In the genomic region with DNA sequence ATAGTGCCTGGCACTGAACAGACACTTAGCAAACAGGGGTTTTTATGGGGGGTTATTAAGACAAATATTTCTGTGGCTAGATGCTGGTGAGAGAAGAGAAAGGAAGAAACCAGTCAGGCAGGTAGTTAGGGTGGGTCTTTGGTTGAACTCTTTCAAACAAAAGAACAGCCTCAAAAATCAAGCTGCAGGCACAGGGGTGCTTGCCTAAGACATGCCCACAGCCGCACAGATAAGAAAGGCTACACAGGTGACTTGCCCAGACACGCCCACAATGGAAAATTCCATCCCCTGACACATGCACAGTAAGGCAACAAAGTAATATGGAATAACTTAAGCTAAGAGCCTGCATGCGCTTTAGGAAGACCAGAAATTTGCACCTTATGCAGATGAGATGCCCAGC, we compare ENCODE assay signal across 17 cellular contexts.
DNase-seq lines count a peak whose midpoint lies in the region; ATAC-seq and TF ChIP-seq lines count a peak whose summit lies in the region.
"Had no signal": no experiment of that assay in that cellular context is flagged by ENCODE, and none has a peak within 500 bp of the region (broad histone marks: within the 10 kb centered on the region; RNA-seq: fewer than 3 reads in every experiment).

No MANE protein-coding gene starts in this region.

- H3K36me3 Mint-ChIP-seq in CD8-positive, alpha-beta T cell, result no peaks in the 10 kb centered on the region

- CTCF ChIA-PET in HEK293 (lab: Yijun Ruan, JAX), result interaction anchor here (1.2 kb wide), 1 partner anchor 10 kb away, joined by 3 read pairs; no protein-coding TSS in a partner anchor
- CTCF ChIA-PET in CD8-positive, alpha-beta T cell (lab: Charles Lee), result interaction anchor here (0.7 kb wide), 1 partner anchor 22 kb away, joined by 4 read pairs; no protein-coding TSS in a partner anchor

- H3K9me3 Mint-ChIP-seq in CD8-positive, alpha-beta T cell, result peaks cover 6% of the 10 kb centered on the region

- ATAC-seq in CD8-positive, alpha-beta T cell, result no peak
- ATAC-seq: HepG2, Panc1, Right ventricle myocardium inferior had no signal

- H4K91ac ChIP-seq in neuronal stem cell (ENCODE audit: low read depth, low read length, poor library complexity), result no peak overlapping the region

- H3K4me3 Mint-ChIP-seq in CD8-positive, alpha-beta T cell, result no peak overlapping the region

- H3K36me3 ChIP-seq in HEK293 (ENCODE audit: control insufficient read depth in 2 of 2, insufficient read depth in 1 of 2, low read length in 2 of 2), result no peaks in the 10 kb centered on the region
- H3K36me3 ChIP-seq in neuronal stem cell (replicated peaks in 1 of 2; ENCODE audit: control insufficient read depth in 2 of 2, insufficient read depth in 2 of 2, low read length in 2 of 2), result no peaks in the 10 kb centered on the region
- no peaks in the 10 kb centered on the region for H3K36me3 ChIP-seq in CD8-positive, alpha-beta T cell (ENCODE audit: insufficient read depth, low read length)
- no peaks in the 10 kb centered on the region for H3K36me3 ChIP-seq in suprapubic skin
- H3K36me3 ChIP-seq: BLaER1 had no signal

- no peaks in the 10 kb centered on the region for H3K27me3 Mint-ChIP-seq in CD8-positive, alpha-beta T cell (ENCODE audit: low read depth)

- no peaks in the 10 kb centered on the region for H3K4me1 ChIP-seq in HEK293 (ENCODE audit: control insufficient read depth, insufficient read depth, low read length)
- peaks cover 0 to 5% of the 10 kb centered on the region in 2 donors for H3K4me1 ChIP-seq in neuronal stem cell (ENCODE audit: control insufficient read depth in 2 of 2, insufficient read depth in 1 of 2, low read depth in 1 of 2, low read length in 2 of 2)
- H3K4me1 ChIP-seq in CD8-positive, alpha-beta T cell (ENCODE audit: insufficient read depth, low read length), result peaks cover 11% of the 10 kb centered on the region
- H3K4me1 ChIP-seq in suprapubic skin, result no peaks in the 10 kb centered on the region
- H3K4me1 ChIP-seq: BLaER1 had no signal

- H3K9ac ChIP-seq in neuronal stem cell (ENCODE audit: low read depth, low read length, poor library complexity), result no peak overlapping the region
- H3K9ac ChIP-seq: BLaER1 had no signal

- no peak overlapping the region for H3K27ac Mint-ChIP-seq in CD8-positive, alpha-beta T cell

- H3K27me3 ChIP-seq in neuronal stem cell (ENCODE audit: control insufficient read depth in 3 of 3, insufficient read depth in 3 of 3, low read depth in 1 of 3, low read length in 3 of 3), result no peaks in the 10 kb centered on the region
- H3K27me3 ChIP-seq in CD8-positive, alpha-beta T cell (ENCODE audit: insufficient read depth, low read length), result no peaks in the 10 kb centered on the region
- no peaks in the 10 kb centered on the region for H3K27me3 ChIP-seq in suprapubic skin
- H3K27me3 ChIP-seq: BLaER1 had no signal

- H3K23ac ChIP-seq in neuronal stem cell (ENCODE audit: low read depth, low read length, poor library complexity), result no peak overlapping the region

- peak overlapping the region; percentile 1 for H2AFZ ChIP-seq in neuronal stem cell (ENCODE audit: low read length)

- WGBS in neuronal stem cell (ENCODE audit: extremely low coverage in 2 of 2, insufficient read length in 2 of 2, insufficient replicate concordance in 1 of 2), 2 donors, result no CpG with 5 or more reads among the region's 3 CpGs
- WGBS in suprapubic skin, result 69% methylated on average over 3 of the region's 3 CpGs

- H3K27ac ChIP-seq in HEK293 (ENCODE audit: extremely low read depth, low read depth, low read length), result no peak overlapping the region
- H3K27ac ChIP-seq in neuronal stem cell (replicated peaks; ENCODE audit: low read length), result no peak overlapping the region
- H3K27ac ChIP-seq in CD8-positive, alpha-beta T cell (ENCODE audit: low read depth, low read length), result no peak overlapping the region
- H3K27ac ChIP-seq in suprapubic skin, result no peak overlapping the region
- H3K27ac ChIP-seq: 22Rv1, BLaER1 had no signal

- H2BK5ac ChIP-seq in neuronal stem cell (ENCODE audit: low read length), result no peak overlapping the region

- no peak overlapping the region for H2BK120ac ChIP-seq in neuronal stem cell (ENCODE audit: low read depth, low read length)

- peaks cover 13% of the 10 kb centered on the region for H3K4me1 Mint-ChIP-seq in CD8-positive, alpha-beta T cell (ENCODE audit: low read depth)

- intact Hi-C loops in CD8-positive, alpha-beta T cell (cut with DNase I, micrococcal nuclease), result no loop called here

- peak; percentile 12 for DNase-seq in NCI-H1105 treated with DMSO at 0.1 percent for 48 hours (lab: John Stamatoyannopoulos, UW)
- no peak for DNase-seq in NCI-H1105 (lab: John Stamatoyannopoulos, UW)
- DNase-seq in epithelial cell of esophagus (ENCODE audit: low read depth), result peak; percentile 92
- DNase-seq in neuronal stem cell (ENCODE audit: low spot score), result no peak
- DNase-seq in CD8-positive, alpha-beta T cell, result no peak
- no peak for DNase-seq in suprapubic skin (ENCODE audit: low spot score in 2 of 2)
- DNase-seq in LoVo (ENCODE audit: low spot score), result no peak
- DNase-seq: NCI-H1417 treated with DMSO at 0.1 percent for 48 hours, NCI-H2029 treated with DMSO at 0.1 percent for 48 hours, NCI-H345, NCI-H82 had no signal

- TF ChIP-seq POLR2A in suprapubic skin (IDR thresholded peaks at IDR 0.05), result no peak

- H3K9me3 ChIP-seq in HEK293 (ENCODE audit: control insufficient read depth, insufficient read depth, low read depth, low read length) (no peaks in the 10 kb centered on the region), neuronal stem cell (replicated peaks in 1 of 2; ENCODE audit: control insufficient read depth in 2 of 2, insufficient read depth in 1 of 2, low read depth in 1 of 2, low read length in 2 of 2) (peaks cover 2 to 7% of the 10 kb centered on the region in 2 donors), suprapubic skin (peaks cover 10% of the 10 kb centered on the region)
- H3K9me3 ChIP-seq in CD8-positive, alpha-beta T cell (ENCODE audit: low read length), result peaks cover 6% of the 10 kb centered on the region

- H4K8ac ChIP-seq in neuronal stem cell (ENCODE audit: low read depth, low read length), result no peak overlapping the region

- no peak overlapping the region for H3K18ac ChIP-seq in neuronal stem cell (ENCODE audit: low read length)

- H2BK12ac ChIP-seq in neuronal stem cell (ENCODE audit: low read length), result no peak overlapping the region

- no peaks in the 10 kb centered on the region for H3K79me1 ChIP-seq in neuronal stem cell (ENCODE audit: low read depth, low read length)

- TF ChIP-seq EP300 in suprapubic skin (IDR thresholded peaks at IDR 0.05), result no peak

- H3K4ac ChIP-seq in neuronal stem cell (ENCODE audit: low read length), result no peak overlapping the region

- H3K4me3 ChIP-seq in HEK293 (ENCODE audit: low read depth, low read length), result no peak overlapping the region
- H3K4me3 ChIP-seq in epithelial cell of esophagus (ENCODE audit: low read length), result no peak overlapping the region
- no peak overlapping the region for H3K4me3 ChIP-seq in neuronal stem cell (ENCODE audit: low read length in 2 of 2)
- H3K4me3 ChIP-seq in CD8-positive, alpha-beta T cell (ENCODE audit: low read depth, low read length), result no peak overlapping the region
- H3K4me3 ChIP-seq in suprapubic skin, result no peak overlapping the region
- H3K4me3 ChIP-seq: BLaER1 had no signal

- POLR2A ChIA-PET in HEK293 (lab: Yijun Ruan, JAX), result no interaction called here
- POLR2A ChIA-PET in CD8-positive, alpha-beta T cell (lab: Charles Lee), result no interaction called here

- H3K4me2 ChIP-seq in neuronal stem cell (ENCODE audit: insufficient read depth, low read length, poor library complexity, severe bottlenecking), result no peak overlapping the region
- H3K4me2 ChIP-seq: BLaER1 had no signal

- H3K14ac ChIP-seq in neuronal stem cell (ENCODE audit: low read length), result no peak overlapping the region

- H2BK15ac ChIP-seq in neuronal stem cell (ENCODE audit: low read length), result no peak overlapping the region

- TF ChIP-seq CTCF in HEK293 (tag by site-specific recombination; IDR thresholded peaks at IDR 0.05) (no peak), epithelial cell of esophagus (IDR thresholded peaks at IDR 0.05; ENCODE audit: insufficient read depth, low read depth, low read length, missing control alignments) (no peak), suprapubic skin (IDR thresholded peaks at IDR 0.05) (no peak)
- no peak for TF ChIP-seq CTCF in CD8-positive, alpha-beta T cell (IDR thresholded peaks at IDR 0.05)

- no peak overlapping the region for H2AK5ac ChIP-seq in neuronal stem cell (ENCODE audit: low read depth, low read length)

TF ChIP-seq in HEK293, 187 proteins besides CTCF, POLR2A, EP300 and RAD21:
- TF ChIP-seq SETDB1 (IDR thresholded peaks at IDR 0.05; ENCODE audit: insufficient read length, low read length), result peak; percentile 26
- no peak for TF ChIP-seq ZNF768 (tag by site-specific recombination; IDR thresholded peaks at IDR 0.05)
TF ChIP-seq in HEK293: peak in this region for 1.

Comparison
In these comparisons a context has a peak if more than half of its experiments do, and no peak if none do; other contexts are left out.
1. DNase-seq: peak in NCI-H1105 treated with DMSO at 0.1 percent for 48 hours (single experiment) and epithelial cell of esophagus (single experiment); none in NCI-H1105 (single experiment), neuronal stem cell (single experiment), CD8-positive, alpha-beta T cell (0 of 7), suprapubic skin (0 of 2) and LoVo (single experiment).